ENCODE assay signal across 8 cellular contexts in genomic region chr11:61817471-61818202, GRCh38. TPM values are rescaled to one million over a fixed set of nuclear protein-coding genes. Genes with fewer than 3 reads are reported as not detected.
A peak's percentile ranks its signal among the peaks of the same experiment; 100 is the strongest.
DNase-seq lines count a peak whose midpoint lies in the region; ATAC-seq and TF ChIP-seq lines count a peak whose summit lies in the region.

No MANE protein-coding gene starts in this region.

- H3K27ac Mint-ChIP-seq in stimulated activated naive CD8-positive, alpha-beta T cell treated with anti-CD3 and anti-CD28 coated beads, Interleukin-15, amount 100 ng/mL, for 72 hours: no peak overlapping the region

- H3K4me1 Mint-ChIP-seq in stimulated activated naive CD8-positive, alpha-beta T cell treated with anti-CD3 and anti-CD28 coated beads, Interleukin-15, amount 100 ng/mL, for 72 hours: peaks cover 37% of the 10 kb centered on the region

- H3K27me3 Mint-ChIP-seq in stimulated activated naive CD8-positive, alpha-beta T cell treated with anti-CD3 and anti-CD28 coated beads, Interleukin-15, amount 100 ng/mL, for 72 hours: peaks cover 32% of the 10 kb centered on the region

- no peak for ATAC-seq in stimulated activated naive CD8-positive, alpha-beta T cell treated with anti-CD3 and anti-CD28 coated beads, Interleukin-15, amount 100 ng/mL, for 72 hours
- no peak for ATAC-seq in GM18519 (IDR thresholded peaks at IDR 0.05; ENCODE audit: low FRiP score, unreplicated experiment)
- ATAC-seq in HG03342 (IDR thresholded peaks at IDR 0.05; ENCODE audit: unreplicated experiment): no peak

- H3K36me3 ChIP-seq in WERI-Rb-1 (peaks cover 32% of the 10 kb centered on the region), right atrium auricular region (no peaks in the 10 kb centered on the region)

- no peaks in the 10 kb centered on the region for H3K9me3 ChIP-seq in WERI-Rb-1 (ENCODE audit: severe bottlenecking)
- H3K9me3 ChIP-seq in right atrium auricular region: no peaks in the 10 kb centered on the region

- H3K27me3 ChIP-seq in WERI-Rb-1 (ENCODE audit: insufficient read depth, low read depth, severe bottlenecking): no peaks in the 10 kb centered on the region
- no peaks in the 10 kb centered on the region for H3K27me3 ChIP-seq in right atrium auricular region

- TF ChIP-seq CTCF in WERI-Rb-1 (IDR thresholded peaks at IDR 0.05; ENCODE audit: low read depth, low read length) (no peak), right atrium auricular region (IDR thresholded peaks at IDR 0.05) (no peak)

- no peaks in the 10 kb centered on the region for H3K9me3 Mint-ChIP-seq in stimulated activated naive CD8-positive, alpha-beta T cell treated with anti-CD3 and anti-CD28 coated beads, Interleukin-15, amount 100 ng/mL, for 72 hours

- H3K4me1 ChIP-seq in right atrium auricular region: peaks cover 0 to 14% of the 10 kb centered on the region in 2 donors

- DNase-seq in DMS79 (lab: John Stamatoyannopoulos, UW): peak; percentile 25
- no peak for DNase-seq in DMS79 treated with DMSO at 0.1 percent for 48 hours (lab: John Stamatoyannopoulos, UW)
- DNase-seq in WERI-Rb-1: no peak
- DNase-seq in right atrium auricular region (ENCODE audit: low spot score): no peak
- no peak for DNase-seq in stimulated activated naive CD8-positive, alpha-beta T cell treated with anti-CD3 and anti-CD28 coated beads, Interleukin-15, amount 100 ng/mL, for 72 hours
- DNase-seq in medulla oblongata (ENCODE audit: extremely low spot score): no peak

- H3K4me3 ChIP-seq in WERI-Rb-1 (ENCODE audit: low read depth, low read length) (peak overlapping the region; percentile 92), right atrium auricular region (peak overlapping the region; percentile 60 to 78)

- peak overlapping the region; percentile 85 to 99 for H3K4me3 Mint-ChIP-seq in stimulated activated naive CD8-positive, alpha-beta T cell treated with anti-CD3 and anti-CD28 coated beads, Interleukin-15, amount 100 ng/mL, for 72 hours

- H3K27ac ChIP-seq in WERI-Rb-1 (peak overlapping the region; percentile 98), right atrium auricular region (peak overlapping the region; percentile 96 to 99)

RNA-seq across cellular contexts. Expression of gene FADS1, which starts 0.8 kb away (rescaled TPM):
- 10 to 100 TPM; 21.8 to 28.4 TPM for total RNA-seq in right atrium auricular region

RNA-seq across cellular contexts. Expression of gene FADS2, which starts 10.5 kb away (rescaled TPM):
- total RNA-seq in right atrium auricular region: 10 to 100 TPM in 1 of 2 donors, 1 to 10 TPM in 1; 5.1 to 10.2 TPM

RNA-seq across cellular contexts. Expression of gene FEN1, which starts 24.9 kb away (rescaled TPM):
- 1 to 10 TPM; 3.7 to 4.0 TPM for total RNA-seq in right atrium auricular region

RNA-seq across cellular contexts. Expression of gene TMEM258, which starts 25.2 kb away (rescaled TPM):
- total RNA-seq in right atrium auricular region: 10 to 100 TPM; 43.4 to 54.7 TPM
